8 cellular contexts compared by ENCODE assay signal in genomic region chr12:10721654-10722501, GRCh38. TPM values are rescaled to one million over a fixed set of nuclear protein-coding genes. Genes with fewer than 3 reads are reported as not detected.
DNase-seq lines count a peak whose midpoint lies in the region; ATAC-seq, FAIRE-seq and TF ChIP-seq lines count a peak whose summit lies in the region.

No MANE protein-coding gene starts in this region.

- CTCF ChIA-PET in activated CD8-positive, alpha-beta memory T cell treated with anti-CD3 and anti-CD28 coated beads, Interleukin-2, amount 10 ng/mL, durations not matched to agents 7 days and 5 days (lab: Charles Lee), result interaction anchor here (0.6 to 1.5 kb wide), 2 partner anchors 13 to 331 kb away, joined by 3 read pairs; no protein-coding TSS in a partner anchor

- ATAC-seq in HG03064 (IDR thresholded peaks at IDR 0.05; ENCODE audit: low read depth, unreplicated experiment), result peak; percentile 25
- ATAC-seq in activated CD8-positive, alpha-beta memory T cell treated with anti-CD3 and anti-CD28 coated beads, Interleukin-2, amount 10 ng/mL, durations not matched to agents 7 days and 5 days, result peak; percentile 66

- peak; percentile 92 for FAIRE-seq in GM12892 (lab: Jason Lieb, UNC)

- no peak for TF ChIP-seq POLR2A in GM12892 (IDR thresholded peaks at IDR 0.05; ENCODE audit: low read depth, low read length)

- H3K27me3 ChIP-seq in mononuclear cell (ENCODE audit: insufficient read depth, low read length), result peaks cover 21% of the 10 kb centered on the region

- H3K9me3 Mint-ChIP-seq in activated CD8-positive, alpha-beta memory T cell treated with anti-CD3 and anti-CD28 coated beads, Interleukin-2, amount 10 ng/mL, durations not matched to agents 7 days and 5 days (ENCODE audit: low read depth), result no peaks in the 10 kb centered on the region

- H3K4me1 Mint-ChIP-seq in activated CD8-positive, alpha-beta memory T cell treated with anti-CD3 and anti-CD28 coated beads, Interleukin-2, amount 10 ng/mL, durations not matched to agents 7 days and 5 days, result peaks cover 48% of the 10 kb centered on the region

- H3K4me3 ChIP-seq in mononuclear cell (ENCODE audit: low read length), result peak overlapping the region; percentile 64

- H3K27me3 Mint-ChIP-seq in activated CD8-positive, alpha-beta memory T cell treated with anti-CD3 and anti-CD28 coated beads, Interleukin-2, amount 10 ng/mL, durations not matched to agents 7 days and 5 days, result peaks cover 29% of the 10 kb centered on the region

- peaks cover 27% of the 10 kb centered on the region for H3K4me1 ChIP-seq in mononuclear cell (ENCODE audit: insufficient read depth, low read length)

- H3K27ac ChIP-seq in epithelial cell of prostate, result peak overlapping the region; percentile 95

- peak overlapping the region; percentile 89 for H3K27ac Mint-ChIP-seq in activated CD8-positive, alpha-beta memory T cell treated with anti-CD3 and anti-CD28 coated beads, Interleukin-2, amount 10 ng/mL, durations not matched to agents 7 days and 5 days

- H3K36me3 Mint-ChIP-seq in activated CD8-positive, alpha-beta memory T cell treated with anti-CD3 and anti-CD28 coated beads, Interleukin-2, amount 10 ng/mL, durations not matched to agents 7 days and 5 days, result peaks cover 10% of the 10 kb centered on the region

- no peaks in the 10 kb centered on the region for H3K9me3 ChIP-seq in mononuclear cell (ENCODE audit: low read depth, low read length)

- DNase-seq in GM12892 (ENCODE audit: insufficient read length) (peak; percentile 20), NCI-H82 treated with DMSO at 0.1 percent for 48 hours (lab: John Stamatoyannopoulos, UW; ENCODE audit: unreplicated experiment) (peak; percentile 75), epithelial cell of prostate (ENCODE audit: low read depth, low spot score) (peak; percentile 93), cortex of kidney (lab: John Stamatoyannopoulos, UW) (no peak)
- DNase-seq in activated CD8-positive, alpha-beta memory T cell treated with anti-CD3 and anti-CD28 coated beads, Interleukin-2, amount 10 ng/mL, durations not matched to agents 7 days and 5 days, result peak; percentile 82
- peak; percentile 36 for DNase-seq in stimulated activated CD8-positive, alpha-beta memory T cell treated with anti-CD3 and anti-CD28 coated beads, Interleukin-4, amount 100 ng/mL, for 24 hours (ENCODE audit: low read depth)

- H3K4me3 Mint-ChIP-seq in activated CD8-positive, alpha-beta memory T cell treated with anti-CD3 and anti-CD28 coated beads, Interleukin-2, amount 10 ng/mL, durations not matched to agents 7 days and 5 days, result peak overlapping the region; percentile 94

RNA-seq across cellular contexts. Expression of gene YBX3, which starts 1.2 kb away (rescaled TPM):
- 158 TPM for polyA plus RNA-seq in GM12892 (2012; ENCODE audit: missing spikeins)
- total RNA-seq in activated CD8-positive, alpha-beta memory T cell treated with anti-CD3 and anti-CD28 coated beads, Interleukin-2, amount 10 ng/mL, durations not matched to agents 7 days and 5 days, result 100 to 1,000 TPM; 122 to 139 TPM
- total RNA-seq in mononuclear cell, result 141 TPM

RNA-seq across cellular contexts. Expression of gene STYK1, which starts 48.0 kb away (rescaled TPM):
- 0.74 TPM for polyA plus RNA-seq in GM12892 (2012; ENCODE audit: missing spikeins)
- total RNA-seq in activated CD8-positive, alpha-beta memory T cell treated with anti-CD3 and anti-CD28 coated beads, Interleukin-2, amount 10 ng/mL, durations not matched to agents 7 days and 5 days, result 10 to 100 TPM in 1 of 2 experiments, 1 to 10 TPM in 1; 8.4 to 16.1 TPM
- 0.10 TPM for total RNA-seq in mononuclear cell
